In genomic region chr1:245043617-245043952, GRCh38 we compare ENCODE assay signal across 23 cellular contexts.
"Had no signal": no experiment of that assay in that cellular context is flagged by ENCODE, and none has a peak within 500 bp of the region (broad histone marks: within the 10 kb centered on the region; RNA-seq: fewer than 3 reads in every experiment).

No MANE protein-coding gene starts in this region.

- H3K36me3 ChIP-seq: esophagus muscularis mucosa, neutrophil, ovary, transverse colon, uterus had no signal

- H3K27me3 Mint-ChIP-seq: activated naive CD4-positive, alpha-beta T cell treated with anti-CD3 and anti-CD28 coated beads, Interleukin-2, amount 50 U/mL, for 24 hours; effector memory CD8-positive, alpha-beta T cell; memory B cell; stimulated activated naive CD8-positive, alpha-beta T cell treated with anti-CD3 and anti-CD28 coated beads, Interleukin-15, amount 100 ng/mL, for 72 hours had no signal

- H3K27me3 ChIP-seq: body of pancreas, dorsolateral prefrontal cortex, esophagus muscularis mucosa, neutrophil, ovary, transverse colon, uterus had no signal

- H3K27ac Mint-ChIP-seq: activated CD8-positive, alpha-beta T cell treated with anti-CD3 and anti-CD28 coated beads, Interleukin-2, amount 10 ng/mL, durations not matched to agents 7 days and 5 days; activated naive CD4-positive, alpha-beta T cell treated with anti-CD3 and anti-CD28 coated beads, Interleukin-2, amount 50 U/mL, for 24 hours; effector memory CD8-positive, alpha-beta T cell; memory B cell; nephron; stimulated activated effector memory CD8-positive, alpha-beta T cell treated with anti-CD3 and anti-CD28 coated beads, Interleukin-12 subunit alpha, Interleukin-12 subunit beta, amount 100 ng/mL, for 72 hours; stimulated activated naive CD8-positive, alpha-beta T cell treated with anti-CD3 and anti-CD28 coated beads, Interleukin-15, amount 100 ng/mL, for 72 hours had no signal

- ATAC-seq: activated CD8-positive, alpha-beta T cell treated with anti-CD3 and anti-CD28 coated beads, Interleukin-2, amount 10 ng/mL, durations not matched to agents 7 days and 5 days; body of pancreas; effector memory CD8-positive, alpha-beta T cell; sciatic nerve; stimulated activated effector memory CD8-positive, alpha-beta T cell treated with anti-CD3 and anti-CD28 coated beads, Interleukin-12 subunit alpha, Interleukin-12 subunit beta, amount 100 ng/mL, for 72 hours; stimulated activated naive CD8-positive, alpha-beta T cell treated with anti-CD3 and anti-CD28 coated beads, Interleukin-15, amount 100 ng/mL, for 72 hours had no signal

- H3K4me1 ChIP-seq: uterus had no signal

- H3K4me1 Mint-ChIP-seq: activated naive CD4-positive, alpha-beta T cell treated with anti-CD3 and anti-CD28 coated beads, Interleukin-2, amount 50 U/mL, for 24 hours; memory B cell; nephron; stimulated activated effector memory CD8-positive, alpha-beta T cell treated with anti-CD3 and anti-CD28 coated beads, Interleukin-12 subunit alpha, Interleukin-12 subunit beta, amount 100 ng/mL, for 72 hours; stimulated activated naive CD8-positive, alpha-beta T cell treated with anti-CD3 and anti-CD28 coated beads, Interleukin-15, amount 100 ng/mL, for 72 hours had no signal

- DNase-seq: activated CD4-positive, alpha-beta T cell treated with anti-CD3 and anti-CD28 coated beads for 1 hour; activated CD4-positive, alpha-beta T cell treated with anti-CD3 and anti-CD28 coated beads, Interleukin-2, amount 50 U/mL, for 1 hour; activated CD8-positive, alpha-beta T cell treated with anti-CD3 and anti-CD28 coated beads, Interleukin-2, amount 10 ng/mL, durations not matched to agents 7 days and 5 days; activated gamma-delta T cell treated with Interleukin-2 at 50 U/mL for 16 hours; anterior cingulate cortex; body of pancreas; central memory CD4-positive, alpha-beta T cell; dorsolateral prefrontal cortex; effector memory CD8-positive, alpha-beta T cell; ovary; small intestine; stimulated activated CD4-positive, alpha-beta T cell treated with anti-CD3 and anti-CD28 coated beads, Interleukin-2, amount 100 ng/mL, for 24 hours; stimulated activated naive CD8-positive, alpha-beta T cell treated with anti-CD3 and anti-CD28 coated beads, Interleukin-15, amount 100 ng/mL, for 72 hours; T-helper 1 cell; transverse colon; uterus had no signal

- H3K9me3 Mint-ChIP-seq: activated naive CD4-positive, alpha-beta T cell treated with anti-CD3 and anti-CD28 coated beads, Interleukin-2, amount 50 U/mL, for 24 hours; effector memory CD8-positive, alpha-beta T cell; memory B cell; stimulated activated effector memory CD8-positive, alpha-beta T cell treated with anti-CD3 and anti-CD28 coated beads, Interleukin-12 subunit alpha, Interleukin-12 subunit beta, amount 100 ng/mL, for 72 hours; stimulated activated naive CD8-positive, alpha-beta T cell treated with anti-CD3 and anti-CD28 coated beads, Interleukin-15, amount 100 ng/mL, for 72 hours had no signal

- H3K36me3 Mint-ChIP-seq: activated naive CD4-positive, alpha-beta T cell treated with anti-CD3 and anti-CD28 coated beads, Interleukin-2, amount 50 U/mL, for 24 hours; memory B cell; stimulated activated effector memory CD8-positive, alpha-beta T cell treated with anti-CD3 and anti-CD28 coated beads, Interleukin-12 subunit alpha, Interleukin-12 subunit beta, amount 100 ng/mL, for 72 hours had no signal

- H3K4me3 Mint-ChIP-seq: activated CD8-positive, alpha-beta T cell treated with anti-CD3 and anti-CD28 coated beads, Interleukin-2, amount 10 ng/mL, durations not matched to agents 7 days and 5 days; activated naive CD4-positive, alpha-beta T cell treated with anti-CD3 and anti-CD28 coated beads, Interleukin-2, amount 50 U/mL, for 24 hours; effector memory CD8-positive, alpha-beta T cell; memory B cell; nephron; stimulated activated effector memory CD8-positive, alpha-beta T cell treated with anti-CD3 and anti-CD28 coated beads, Interleukin-12 subunit alpha, Interleukin-12 subunit beta, amount 100 ng/mL, for 72 hours; stimulated activated naive CD8-positive, alpha-beta T cell treated with anti-CD3 and anti-CD28 coated beads, Interleukin-15, amount 100 ng/mL, for 72 hours had no signal

- H3K9me3 ChIP-seq: body of pancreas, esophagus muscularis mucosa, neutrophil, ovary, transverse colon, uterus had no signal

- H3K27ac ChIP-seq: esophagus muscularis mucosa, neutrophil, ovary, uterus had no signal

- H3K4me3 ChIP-seq: body of pancreas, dorsolateral prefrontal cortex, esophagus muscularis mucosa, ovary, transverse colon, uterus had no signal
